8 cellular contexts compared by ENCODE assay signal in the genomic region with DNA sequence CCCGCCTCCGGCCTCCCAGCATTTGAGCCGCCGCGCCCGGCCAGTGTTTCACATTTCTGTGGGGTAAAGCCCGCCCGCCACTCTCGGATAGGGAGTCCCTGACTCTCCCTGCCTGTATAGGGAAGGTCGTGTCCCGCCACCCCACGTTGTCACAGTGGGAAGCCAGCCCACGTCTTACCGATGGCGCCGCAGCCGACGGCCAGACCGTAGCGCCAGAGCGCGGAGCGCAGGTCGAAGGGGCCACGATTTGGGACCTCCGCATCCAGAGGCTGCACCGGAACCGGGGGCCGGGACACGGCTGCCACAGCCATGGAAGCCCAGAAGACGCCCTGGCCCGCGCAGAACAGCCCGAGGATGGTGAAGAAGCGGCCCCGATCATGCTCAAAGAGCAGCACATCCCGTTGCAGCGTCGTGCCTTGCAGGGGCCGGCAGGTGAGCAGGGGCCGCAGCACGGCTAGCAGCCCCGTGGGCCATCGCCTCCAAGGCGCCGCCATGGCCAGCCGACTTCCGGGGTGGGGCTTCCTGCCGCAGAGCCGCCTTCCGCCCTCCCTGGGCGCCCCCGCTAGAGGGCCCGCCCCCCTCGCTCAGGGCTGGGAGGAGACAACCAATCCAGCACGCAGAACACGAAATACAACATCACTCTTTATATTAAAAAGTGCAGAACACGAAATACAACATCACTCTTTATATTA. TPM values are rescaled to one million over a fixed set of nuclear protein-coding genes. Genes with fewer than 3 reads are reported as not detected.
DNase-seq lines count a peak whose midpoint lies in the region; ATAC-seq and TF ChIP-seq lines count a peak whose summit lies in the region.

A gene with protein sequence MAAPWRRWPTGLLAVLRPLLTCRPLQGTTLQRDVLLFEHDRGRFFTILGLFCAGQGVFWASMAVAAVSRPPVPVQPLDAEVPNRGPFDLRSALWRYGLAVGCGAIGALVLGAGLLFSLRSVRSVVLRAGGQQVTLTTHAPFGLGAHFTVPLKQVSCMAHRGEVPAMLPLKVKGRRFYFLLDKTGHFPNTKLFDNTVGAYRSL (minus strand): TSS at position 506 of the 692 bp plus-strand sequence. CDS start 12 bp downstream, at position 494.

- CTCF ChIA-PET in CD8-positive, alpha-beta T cell (lab: Charles Lee), result interaction anchor here (1.0 kb wide), 1 partner anchor 12 kb away, joined by 4 read pairs; no protein-coding TSS in a partner anchor

- H3K27ac Mint-ChIP-seq in CD8-positive, alpha-beta T cell, result peak within 1 kb of the TSS; percentile 91

- peaks cover 67% of the 10 kb centered on the region for H3K36me3 Mint-ChIP-seq in CD8-positive, alpha-beta T cell

- no peaks in the 10 kb centered on the region for H3K27me3 Mint-ChIP-seq in CD8-positive, alpha-beta T cell (ENCODE audit: low read depth)

- peak within 1 kb of the TSS; percentile 76 for H3K27ac ChIP-seq in CD8-positive, alpha-beta T cell (ENCODE audit: low read depth, low read length)
- peak within 1 kb of the TSS; percentile 51 for H3K27ac ChIP-seq in OCI-LY3 (ENCODE audit: low read length)

- peaks cover 48% of the 10 kb centered on the region for H3K4me1 Mint-ChIP-seq in CD8-positive, alpha-beta T cell (ENCODE audit: low read depth)

- peak within 1 kb of the TSS; percentile 81 for H3K4me2 ChIP-seq in OCI-LY3 (ENCODE audit: low read length)

- no peaks in the 10 kb centered on the region for H3K27me3 ChIP-seq in CD8-positive, alpha-beta T cell (ENCODE audit: insufficient read depth, low read length)
- H3K27me3 ChIP-seq in OCI-LY3 (ENCODE audit: low read depth, low read length), result no peaks in the 10 kb centered on the region

- no peaks in the 10 kb centered on the region for H3K9me3 Mint-ChIP-seq in CD8-positive, alpha-beta T cell

- peak within 1 kb of the TSS; percentile 87 for H3K4me3 Mint-ChIP-seq in CD8-positive, alpha-beta T cell

- no peak within 1 kb of the TSS for H2AFZ ChIP-seq in OCI-LY3 (ENCODE audit: low read depth, low read length)

- POLR2A ChIA-PET in CD8-positive, alpha-beta T cell (lab: Charles Lee), result interaction anchor here (0.6 to 10.6 kb wide), 12 partner anchors 14 to 90 kb away, joined by 3 to 165 read pairs (median 4); a partner anchor contains a TSS

- H3K4me1 ChIP-seq in CD8-positive, alpha-beta T cell (ENCODE audit: insufficient read depth, low read length), result peaks cover 40% of the 10 kb centered on the region
- H3K4me1 ChIP-seq in OCI-LY3 (ENCODE audit: low read length), result peaks cover 23% of the 10 kb centered on the region

- no peaks in the 10 kb centered on the region for H4K20me1 ChIP-seq in OCI-LY3 (ENCODE audit: insufficient read depth, low read length)

- H3K9me3 ChIP-seq in CD8-positive, alpha-beta T cell (ENCODE audit: low read length), result no peaks in the 10 kb centered on the region
- no peaks in the 10 kb centered on the region for H3K9me3 ChIP-seq in OCI-LY3 (ENCODE audit: insufficient read depth, low read length)

- H3K79me2 ChIP-seq in OCI-LY3 (ENCODE audit: low read length), result peaks cover 46% of the 10 kb centered on the region

- ATAC-seq in CD8-positive, alpha-beta T cell, result peak; percentile 77
- ATAC-seq in GM19452 (IDR thresholded peaks at IDR 0.05; ENCODE audit: unreplicated experiment), result peak; percentile 69

- DNase-seq in CD8-positive, alpha-beta T cell, result peak; percentile 82 to 94 (median 90)
- DNase-seq in HT1080 (ENCODE audit: low read depth), result peak; percentile 82
- peak; percentile 86 for DNase-seq in activated T-cell treated with anti-CD3 and anti-CD28 coated beads for 1 hour (ENCODE audit: low read depth)
- DNase-seq in epithelial cell of esophagus (ENCODE audit: low read depth), result peak; percentile 85
- DNase-seq in mucosa of gallbladder (ENCODE audit: low spot score), result peak; percentile 87
- peak; percentile 78 to 80 for DNase-seq in stimulated activated CD8-positive, alpha-beta memory T cell treated with anti-CD3 and anti-CD28 coated beads, Interleukin-4, amount 100 ng/mL, for 4 hours (ENCODE audit: low read depth in 2 of 2, low spot score in 1 of 2)

- intact Hi-C loops in CD8-positive, alpha-beta T cell (cut with DNase I, micrococcal nuclease), result loop anchor here (1.0 kb wide), 2 partner anchors 14 to 41 kb away; a partner anchor contains a TSS

- H3K36me3 ChIP-seq in CD8-positive, alpha-beta T cell (ENCODE audit: insufficient read depth, low read length), result peaks cover 48% of the 10 kb centered on the region
- peaks cover 62% of the 10 kb centered on the region for H3K36me3 ChIP-seq in OCI-LY3 (replicated peaks; ENCODE audit: low read depth, low read length)

- H3K9ac ChIP-seq in OCI-LY3 (ENCODE audit: low read length), result peak within 1 kb of the TSS; percentile 89

- H3K4me3 ChIP-seq in CD8-positive, alpha-beta T cell (ENCODE audit: low read depth, low read length), result peak within 1 kb of the TSS; percentile 86
- H3K4me3 ChIP-seq in OCI-LY3 (ENCODE audit: low read length), result peak within 1 kb of the TSS; percentile 95
- H3K4me3 ChIP-seq in epithelial cell of esophagus (ENCODE audit: low read length), result peak within 1 kb of the TSS; percentile 90

- no peak for TF ChIP-seq CTCF in CD8-positive, alpha-beta T cell (IDR thresholded peaks at IDR 0.05)
- TF ChIP-seq CTCF in OCI-LY3 (IDR thresholded peaks at IDR 0.05; ENCODE audit: low read depth, low read length), result no peak
- TF ChIP-seq CTCF in epithelial cell of esophagus (IDR thresholded peaks at IDR 0.05; ENCODE audit: insufficient read depth, low read depth, low read length, missing control alignments), result no peak

RNA-seq across cellular contexts. Expression of the gene that starts here (rescaled TPM):
- total RNA-seq in CD8-positive, alpha-beta T cell, result 1 to 10 TPM; 6.2 to 6.5 TPM
- total RNA-seq in HT1080 (2014; rRNA removed; shearing (Covaris generic)), result 46.4 and 47.4 TPM in 2 replicates
- polyA plus RNA-seq in HT1080 (2015; cell fraction: cytosol; rRNA removed), result 48.8 and 51.5 TPM in 2 replicates
- 17.9 and 21.4 TPM in 2 replicates for polyA plus RNA-seq in HT1080 (2015; cell fraction: nucleus; rRNA removed)
- total RNA-seq in mucosa of gallbladder, result 19.9 TPM

Comparison
In these comparisons a context has a peak if more than half of its experiments do, and no peak if none do; other contexts are left out.
1. Peak in every context shown above with its lines: DNase-seq, ATAC-seq, H3K4me3 ChIP-seq and H3K27ac ChIP-seq.